1 cellular context compared by ENCODE assay signal in the genomic region with DNA sequence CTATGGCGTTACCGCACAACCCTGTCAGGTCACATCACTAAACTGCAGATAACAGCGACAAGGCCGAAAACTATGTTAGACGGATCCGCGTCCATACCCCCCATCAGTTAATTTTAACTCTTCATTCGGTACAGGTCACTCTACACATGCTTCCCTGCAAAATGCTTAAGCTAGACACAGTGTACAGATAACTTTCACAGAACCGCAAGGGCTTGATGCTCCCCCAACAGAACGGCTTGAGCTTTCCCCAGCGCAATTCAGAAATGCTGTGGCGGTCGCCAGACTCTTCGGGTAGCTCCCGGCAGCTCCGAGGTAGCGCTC.
TF ChIP-seq lines count a peak whose summit lies in the region.

No MANE protein-coding gene starts in this region.

TF ChIP-seq in K562, 482 proteins besides CTCF, POLR2A, EP300 and RAD21 (continued from another document):
- TF ChIP-seq, protein P1, sequence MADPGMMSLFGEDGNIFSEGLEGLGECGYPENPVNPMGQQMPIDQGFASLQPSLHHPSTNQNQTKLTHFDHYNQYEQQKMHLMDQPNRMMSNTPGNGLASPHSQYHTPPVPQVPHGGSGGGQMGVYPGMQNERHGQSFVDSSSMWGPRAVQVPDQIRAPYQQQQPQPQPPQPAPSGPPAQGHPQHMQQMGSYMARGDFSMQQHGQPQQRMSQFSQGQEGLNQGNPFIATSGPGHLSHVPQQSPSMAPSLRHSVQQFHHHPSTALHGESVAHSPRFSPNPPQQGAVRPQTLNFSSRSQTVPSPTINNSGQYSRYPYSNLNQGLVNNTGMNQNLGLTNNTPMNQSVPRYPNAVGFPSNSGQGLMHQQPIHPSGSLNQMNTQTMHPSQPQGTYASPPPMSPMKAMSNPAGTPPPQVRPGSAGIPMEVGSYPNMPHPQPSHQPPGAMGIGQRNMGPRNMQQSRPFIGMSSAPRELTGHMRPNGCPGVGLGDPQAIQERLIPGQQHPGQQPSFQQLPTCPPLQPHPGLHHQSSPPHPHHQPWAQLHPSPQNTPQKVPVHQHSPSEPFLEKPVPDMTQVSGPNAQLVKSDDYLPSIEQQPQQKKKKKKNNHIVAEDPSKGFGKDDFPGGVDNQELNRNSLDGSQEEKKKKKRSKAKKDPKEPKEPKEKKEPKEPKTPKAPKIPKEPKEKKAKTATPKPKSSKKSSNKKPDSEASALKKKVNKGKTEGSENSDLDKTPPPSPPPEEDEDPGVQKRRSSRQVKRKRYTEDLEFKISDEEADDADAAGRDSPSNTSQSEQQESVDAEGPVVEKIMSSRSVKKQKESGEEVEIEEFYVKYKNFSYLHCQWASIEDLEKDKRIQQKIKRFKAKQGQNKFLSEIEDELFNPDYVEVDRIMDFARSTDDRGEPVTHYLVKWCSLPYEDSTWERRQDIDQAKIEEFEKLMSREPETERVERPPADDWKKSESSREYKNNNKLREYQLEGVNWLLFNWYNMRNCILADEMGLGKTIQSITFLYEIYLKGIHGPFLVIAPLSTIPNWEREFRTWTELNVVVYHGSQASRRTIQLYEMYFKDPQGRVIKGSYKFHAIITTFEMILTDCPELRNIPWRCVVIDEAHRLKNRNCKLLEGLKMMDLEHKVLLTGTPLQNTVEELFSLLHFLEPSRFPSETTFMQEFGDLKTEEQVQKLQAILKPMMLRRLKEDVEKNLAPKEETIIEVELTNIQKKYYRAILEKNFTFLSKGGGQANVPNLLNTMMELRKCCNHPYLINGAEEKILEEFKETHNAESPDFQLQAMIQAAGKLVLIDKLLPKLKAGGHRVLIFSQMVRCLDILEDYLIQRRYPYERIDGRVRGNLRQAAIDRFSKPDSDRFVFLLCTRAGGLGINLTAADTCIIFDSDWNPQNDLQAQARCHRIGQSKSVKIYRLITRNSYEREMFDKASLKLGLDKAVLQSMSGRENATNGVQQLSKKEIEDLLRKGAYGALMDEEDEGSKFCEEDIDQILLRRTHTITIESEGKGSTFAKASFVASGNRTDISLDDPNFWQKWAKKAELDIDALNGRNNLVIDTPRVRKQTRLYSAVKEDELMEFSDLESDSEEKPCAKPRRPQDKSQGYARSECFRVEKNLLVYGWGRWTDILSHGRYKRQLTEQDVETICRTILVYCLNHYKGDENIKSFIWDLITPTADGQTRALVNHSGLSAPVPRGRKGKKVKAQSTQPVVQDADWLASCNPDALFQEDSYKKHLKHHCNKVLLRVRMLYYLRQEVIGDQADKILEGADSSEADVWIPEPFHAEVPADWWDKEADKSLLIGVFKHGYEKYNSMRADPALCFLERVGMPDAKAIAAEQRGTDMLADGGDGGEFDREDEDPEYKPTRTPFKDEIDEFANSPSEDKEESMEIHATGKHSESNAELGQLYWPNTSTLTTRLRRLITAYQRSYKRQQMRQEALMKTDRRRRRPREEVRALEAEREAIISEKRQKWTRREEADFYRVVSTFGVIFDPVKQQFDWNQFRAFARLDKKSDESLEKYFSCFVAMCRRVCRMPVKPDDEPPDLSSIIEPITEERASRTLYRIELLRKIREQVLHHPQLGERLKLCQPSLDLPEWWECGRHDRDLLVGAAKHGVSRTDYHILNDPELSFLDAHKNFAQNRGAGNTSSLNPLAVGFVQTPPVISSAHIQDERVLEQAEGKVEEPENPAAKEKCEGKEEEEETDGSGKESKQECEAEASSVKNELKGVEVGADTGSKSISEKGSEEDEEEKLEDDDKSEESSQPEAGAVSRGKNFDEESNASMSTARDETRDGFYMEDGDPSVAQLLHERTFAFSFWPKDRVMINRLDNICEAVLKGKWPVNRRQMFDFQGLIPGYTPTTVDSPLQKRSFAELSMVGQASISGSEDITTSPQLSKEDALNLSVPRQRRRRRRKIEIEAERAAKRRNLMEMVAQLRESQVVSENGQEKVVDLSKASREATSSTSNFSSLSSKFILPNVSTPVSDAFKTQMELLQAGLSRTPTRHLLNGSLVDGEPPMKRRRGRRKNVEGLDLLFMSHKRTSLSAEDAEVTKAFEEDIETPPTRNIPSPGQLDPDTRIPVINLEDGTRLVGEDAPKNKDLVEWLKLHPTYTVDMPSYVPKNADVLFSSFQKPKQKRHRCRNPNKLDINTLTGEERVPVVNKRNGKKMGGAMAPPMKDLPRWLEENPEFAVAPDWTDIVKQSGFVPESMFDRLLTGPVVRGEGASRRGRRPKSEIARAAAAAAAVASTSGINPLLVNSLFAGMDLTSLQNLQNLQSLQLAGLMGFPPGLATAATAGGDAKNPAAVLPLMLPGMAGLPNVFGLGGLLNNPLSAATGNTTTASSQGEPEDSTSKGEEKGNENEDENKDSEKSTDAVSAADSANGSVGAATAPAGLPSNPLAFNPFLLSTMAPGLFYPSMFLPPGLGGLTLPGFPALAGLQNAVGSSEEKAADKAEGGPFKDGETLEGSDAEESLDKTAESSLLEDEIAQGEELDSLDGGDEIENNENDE (IDR thresholded peaks at IDR 0.05; ENCODE audit: low read depth, low read length) = no peak
- TF ChIP-seq PYGO2 (tag; IDR thresholded peaks at IDR 0.05) (no peak), MTF1 (CRISPR knock-in tag; IDR thresholded peaks at IDR 0.05; ENCODE audit: borderline replicate concordance) (no peak), HMGN3 (IDR thresholded peaks at IDR 0.05; ENCODE audit: borderline replicate concordance, extremely low read depth, insufficient read length, low read depth, low read length) (no peak), ZKSCAN3 (CRISPR knock-in tag; IDR thresholded peaks at IDR 0.05) (no peak), BHLHE40 (IDR thresholded peaks at IDR 0.05; ENCODE audit: low read length) (no peak), POLR3G (IDR thresholded peaks at IDR 0.05; ENCODE audit: extremely low read depth, insufficient read length, insufficient replicate concordance) (no peak), LCOR (CRISPR knock-in tag; IDR thresholded peaks at IDR 0.05) (no peak), BCL6 (CRISPR knock-in tag; IDR thresholded peaks at IDR 0.05) (no peak), POLR3A (IDR thresholded peaks at IDR 0.05; ENCODE audit: borderline replicate concordance, extremely low read depth, insufficient read depth, insufficient read length) (no peak), SMARCB1 (IDR thresholded peaks at IDR 0.05; ENCODE audit: insufficient read length, low read depth) (peak; percentile 18), MXI1 (IDR thresholded peaks at IDR 0.05; ENCODE audit: low read depth, low read length) (no peak), EWSR1 (IDR thresholded peaks at IDR 0.05; ENCODE audit: borderline replicate concordance, low read depth, partially characterized antibody) (no peak), ZNF212 (CRISPR knock-in tag; IDR thresholded peaks at IDR 0.05) (no peak), PURB (CRISPR knock-in tag; IDR thresholded peaks at IDR 0.05; ENCODE audit: low read depth) (no peak), SMARCA4 (IDR thresholded peaks at IDR 0.05) (peak; percentile 13; the same call in 1 of the 2 replicates), ZNF143 (CRISPR knock-in tag; IDR thresholded peaks at IDR 0.05) (no peak)
- TF ChIP-seq, protein P2, sequence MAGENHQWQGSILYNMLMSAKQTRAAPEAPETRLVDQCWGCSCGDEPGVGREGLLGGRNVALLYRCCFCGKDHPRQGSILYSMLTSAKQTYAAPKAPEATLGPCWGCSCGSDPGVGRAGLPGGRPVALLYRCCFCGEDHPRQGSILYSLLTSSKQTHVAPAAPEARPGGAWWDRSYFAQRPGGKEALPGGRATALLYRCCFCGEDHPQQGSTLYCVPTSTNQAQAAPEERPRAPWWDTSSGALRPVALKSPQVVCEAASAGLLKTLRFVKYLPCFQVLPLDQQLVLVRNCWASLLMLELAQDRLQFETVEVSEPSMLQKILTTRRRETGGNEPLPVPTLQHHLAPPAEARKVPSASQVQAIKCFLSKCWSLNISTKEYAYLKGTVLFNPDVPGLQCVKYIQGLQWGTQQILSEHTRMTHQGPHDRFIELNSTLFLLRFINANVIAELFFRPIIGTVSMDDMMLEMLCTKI (IDR thresholded peaks at IDR 0.05; ENCODE audit: partially characterized antibody) = no peak
- TF ChIP-seq, protein P3, sequence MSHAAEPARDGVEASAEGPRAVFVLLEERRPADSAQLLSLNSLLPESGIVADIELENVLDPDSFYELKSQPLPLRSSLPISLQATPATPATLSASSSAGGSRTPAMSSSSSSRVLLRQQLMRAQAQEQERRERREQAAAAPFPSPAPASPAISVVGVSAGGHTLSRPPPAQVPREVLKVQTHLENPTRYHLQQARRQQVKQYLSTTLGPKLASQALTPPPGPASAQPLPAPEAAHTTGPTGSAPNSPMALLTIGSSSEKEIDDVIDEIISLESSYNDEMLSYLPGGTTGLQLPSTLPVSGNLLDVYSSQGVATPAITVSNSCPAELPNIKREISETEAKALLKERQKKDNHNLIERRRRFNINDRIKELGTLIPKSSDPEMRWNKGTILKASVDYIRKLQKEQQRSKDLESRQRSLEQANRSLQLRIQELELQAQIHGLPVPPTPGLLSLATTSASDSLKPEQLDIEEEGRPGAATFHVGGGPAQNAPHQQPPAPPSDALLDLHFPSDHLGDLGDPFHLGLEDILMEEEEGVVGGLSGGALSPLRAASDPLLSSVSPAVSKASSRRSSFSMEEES (CRISPR knock-in tag; IDR thresholded peaks at IDR 0.05) = no peak
- TF ChIP-seq, protein P4, sequence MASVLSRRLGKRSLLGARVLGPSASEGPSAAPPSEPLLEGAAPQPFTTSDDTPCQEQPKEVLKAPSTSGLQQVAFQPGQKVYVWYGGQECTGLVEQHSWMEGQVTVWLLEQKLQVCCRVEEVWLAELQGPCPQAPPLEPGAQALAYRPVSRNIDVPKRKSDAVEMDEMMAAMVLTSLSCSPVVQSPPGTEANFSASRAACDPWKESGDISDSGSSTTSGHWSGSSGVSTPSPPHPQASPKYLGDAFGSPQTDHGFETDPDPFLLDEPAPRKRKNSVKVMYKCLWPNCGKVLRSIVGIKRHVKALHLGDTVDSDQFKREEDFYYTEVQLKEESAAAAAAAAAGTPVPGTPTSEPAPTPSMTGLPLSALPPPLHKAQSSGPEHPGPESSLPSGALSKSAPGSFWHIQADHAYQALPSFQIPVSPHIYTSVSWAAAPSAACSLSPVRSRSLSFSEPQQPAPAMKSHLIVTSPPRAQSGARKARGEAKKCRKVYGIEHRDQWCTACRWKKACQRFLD (CRISPR knock-in tag; IDR thresholded peaks at IDR 0.05) = 0 out of 2 replicates have a peak, but pooled peaks have one; percentile 19
- TF ChIP-seq, protein P5, sequence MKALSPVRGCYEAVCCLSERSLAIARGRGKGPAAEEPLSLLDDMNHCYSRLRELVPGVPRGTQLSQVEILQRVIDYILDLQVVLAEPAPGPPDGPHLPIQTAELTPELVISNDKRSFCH (CRISPR knock-in tag; IDR thresholded peaks at IDR 0.05) = no peak
- TF ChIP-seq, protein P5 (tag; IDR thresholded peaks at IDR 0.05) = no peak
- TF ChIP-seq, protein P6, sequence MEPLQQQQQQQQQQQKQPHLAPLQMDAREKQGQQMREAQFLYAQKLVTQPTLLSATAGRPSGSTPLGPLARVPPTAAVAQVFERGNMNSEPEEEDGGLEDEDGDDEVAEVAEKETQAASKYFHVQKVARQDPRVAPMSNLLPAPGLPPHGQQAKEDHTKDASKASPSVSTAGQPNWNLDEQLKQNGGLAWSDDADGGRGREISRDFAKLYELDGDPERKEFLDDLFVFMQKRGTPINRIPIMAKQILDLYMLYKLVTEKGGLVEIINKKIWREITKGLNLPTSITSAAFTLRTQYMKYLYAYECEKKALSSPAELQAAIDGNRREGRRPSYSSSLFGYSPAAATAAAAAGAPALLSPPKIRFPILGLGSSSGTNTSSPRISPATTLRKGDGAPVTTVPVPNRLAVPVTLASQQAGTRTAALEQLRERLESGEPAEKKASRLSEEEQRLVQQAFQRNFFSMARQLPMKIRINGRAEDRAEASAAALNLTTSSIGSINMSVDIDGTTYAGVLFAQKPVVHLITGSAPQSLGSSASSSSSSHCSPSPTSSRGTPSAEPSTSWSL (CRISPR knock-in tag; IDR thresholded peaks at IDR 0.05; ENCODE audit: borderline replicate concordance) = no peak
- TF ChIP-seq, protein P7, sequence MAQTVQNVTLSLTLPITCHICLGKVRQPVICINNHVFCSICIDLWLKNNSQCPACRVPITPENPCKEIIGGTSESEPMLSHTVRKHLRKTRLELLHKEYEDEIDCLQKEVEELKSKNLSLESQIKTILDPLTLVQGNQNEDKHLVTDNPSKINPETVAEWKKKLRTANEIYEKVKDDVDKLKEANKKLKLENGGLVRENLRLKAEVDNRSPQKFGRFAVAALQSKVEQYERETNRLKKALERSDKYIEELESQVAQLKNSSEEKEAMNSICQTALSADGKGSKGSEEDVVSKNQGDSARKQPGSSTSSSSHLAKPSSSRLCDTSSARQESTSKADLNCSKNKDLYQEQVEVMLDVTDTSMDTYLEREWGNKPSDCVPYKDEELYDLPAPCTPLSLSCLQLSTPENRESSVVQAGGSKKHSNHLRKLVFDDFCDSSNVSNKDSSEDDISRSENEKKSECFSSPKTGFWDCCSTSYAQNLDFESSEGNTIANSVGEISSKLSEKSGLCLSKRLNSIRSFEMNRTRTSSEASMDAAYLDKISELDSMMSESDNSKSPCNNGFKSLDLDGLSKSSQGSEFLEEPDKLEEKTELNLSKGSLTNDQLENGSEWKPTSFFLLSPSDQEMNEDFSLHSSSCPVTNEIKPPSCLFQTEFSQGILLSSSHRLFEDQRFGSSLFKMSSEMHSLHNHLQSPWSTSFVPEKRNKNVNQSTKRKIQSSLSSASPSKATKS (CRISPR knock-in tag; IDR thresholded peaks at IDR 0.05) = no peak
TF ChIP-seq in K562: peak in this region for 19.
